ENCODE assay signal across 10 cellular contexts in genomic region chr6:54846243-54846856, GRCh38. TPM values are rescaled to one million over a fixed set of nuclear protein-coding genes. Genes with fewer than 3 reads are reported as not detected.
DNase-seq lines count a peak whose midpoint lies in the region; ATAC-seq, FAIRE-seq and TF ChIP-seq lines count a peak whose summit lies in the region.
"Had no signal": no experiment of that assay in that cellular context is flagged by ENCODE, and none has a peak within 500 bp of the region (broad histone marks: within the 10 kb centered on the region; RNA-seq: fewer than 3 reads in every experiment).

TSS of gene FAM83B (plus strand) at chr6:54846771. CDS start at chr6:54870247, 23,476 bp downstream.

- peak within 1 kb of the TSS; percentile 87 for H3K4me3 Mint-ChIP-seq in astrocyte (ENCODE audit: unreplicated experiment)

- peak within 1 kb of the TSS; percentile 78 for H3K27ac Mint-ChIP-seq in astrocyte (ENCODE audit: unreplicated experiment)

- 3 to 12% methylated on average over 50 of the region's 50 CpGs for WGBS in sigmoid colon, 2 donors

- H3K4me1 ChIP-seq in HCT116 (ENCODE audit: control insufficient read depth in 1 of 2, insufficient read depth in 2 of 2, low read length in 2 of 2): peaks cover 6 to 29% of the 10 kb centered on the region in 2 experiments; a peak in 3 of 4 replicates
- H3K4me1 ChIP-seq in astrocyte (ENCODE audit: insufficient read depth, low read length): no peaks in the 10 kb centered on the region
- no peaks in the 10 kb centered on the region for H3K4me1 ChIP-seq in iPS-18a (ENCODE audit: control insufficient read depth, low read depth, low read length)
- H3K4me1 ChIP-seq in sigmoid colon: peaks cover 0 to 12% (median 5%) of the 10 kb centered on the region in 4 donors

- H2AFZ ChIP-seq in HCT116 (ENCODE audit: low read depth, low read length, poor library complexity, severe bottlenecking) (peak within 1 kb of the TSS; percentile 98), astrocyte (ENCODE audit: low read depth, low read length) (peak within 1 kb of the TSS; percentile 75)

- H3K4me1 Mint-ChIP-seq in astrocyte (ENCODE audit: low read depth, unreplicated experiment): no peaks in the 10 kb centered on the region

- CTCF ChIA-PET in HCT116 (lab: Charles Lee): no interaction called here

- TF ChIP-seq CTCF in HCT116 (IDR thresholded peaks at IDR 0.05 in 2 of 3, conservative IDR thresholded peaks at IDR 0.05 in 1 of 3; ENCODE audit: borderline replicate concordance in 1 of 3, insufficient read depth in 1 of 3, low read depth in 2 of 3, low read length in 2 of 3) (no peak), astrocyte (IDR thresholded peaks at IDR 0.05; ENCODE audit: insufficient read depth, low read depth, low read length) (no peak), sigmoid colon (IDR thresholded peaks at IDR 0.05) (no peak)

- H3K36me3 ChIP-seq in HCT116 (ENCODE audit: control insufficient read depth in 1 of 2, insufficient read depth in 2 of 2, low read length in 2 of 2) (no peaks in the 10 kb centered on the region), astrocyte (ENCODE audit: insufficient read depth, low read length) (no peaks in the 10 kb centered on the region), iPS-18a (ENCODE audit: control insufficient read depth, low read depth, low read length) (no peaks in the 10 kb centered on the region), sigmoid colon (no peaks in the 10 kb centered on the region)

- H3K27me3 ChIP-seq in HCT116 (ENCODE audit: insufficient read depth, low read length) (no peaks in the 10 kb centered on the region), astrocyte (ENCODE audit: insufficient read depth, low read length) (peaks cover 11% of the 10 kb centered on the region), iPS-18a (ENCODE audit: control insufficient read depth, insufficient read depth, low read length) (peaks cover 25% of the 10 kb centered on the region), sigmoid colon (peaks cover 0 to 32% (median 5%) of the 10 kb centered on the region in 3 donors)

- POLR2A ChIA-PET in HCT116 (lab: Charles Lee): no interaction called here

- H3K27ac ChIP-seq in HCT116 (ENCODE audit: low read depth, low read length): peak within 1 kb of the TSS; percentile 79
- no peak within 1 kb of the TSS for H3K27ac ChIP-seq in astrocyte (ENCODE audit: low read depth, low read length)
- H3K27ac ChIP-seq in iPS-18a (ENCODE audit: low read length): no peak within 1 kb of the TSS
- no peak within 1 kb of the TSS for H3K27ac ChIP-seq in sigmoid colon

- DNase-seq in HCT116 (ENCODE audit: low read depth, low spot score) (peak; percentile 61), astrocyte (ENCODE audit: low read depth) (no peak), sigmoid colon (no peak), RKO (ENCODE audit: low spot score) (no peak), NCI-H345 treated with DMSO at 0.1 percent for 48 hours (lab: John Stamatoyannopoulos, UW; ENCODE audit: unreplicated experiment) (no peak), GM12891 (ENCODE audit: insufficient read length, low spot score) (no peak)

- peak; percentile 60 for TF ChIP-seq POLR2A in HCT116 (IDR thresholded peaks at IDR 0.05; ENCODE audit: borderline replicate concordance, extremely low read depth, insufficient read depth, insufficient read length)
- no peak for TF ChIP-seq POLR2A in sigmoid colon (IDR thresholded peaks at IDR 0.05)
- no peak for TF ChIP-seq POLR2A in GM12891 (IDR thresholded peaks at IDR 0.05; ENCODE audit: low read depth, low read length)

- H3K4me2 ChIP-seq in HCT116 (ENCODE audit: low read length) (peak within 1 kb of the TSS; percentile 98), astrocyte (ENCODE audit: low read length) (peak within 1 kb of the TSS; percentile 88)

- ATAC-seq in HCT116: peak; percentile 89
- ATAC-seq in GM21381 (IDR thresholded peaks at IDR 0.05; ENCODE audit: unreplicated experiment): no peak

- peak within 1 kb of the TSS; percentile 77 to 89 for H3K4me3 ChIP-seq in HCT116 (replicated peaks in 1 of 2; ENCODE audit: low read depth in 1 of 2, low read length in 2 of 2)
- H3K4me3 ChIP-seq in astrocyte (ENCODE audit: insufficient read depth, low read depth, low read length): peak within 1 kb of the TSS; percentile 42
- H3K4me3 ChIP-seq in iPS-18a (ENCODE audit: low read length): peak within 1 kb of the TSS; percentile 86
- H3K4me3 ChIP-seq in sigmoid colon: peak within 1 kb of the TSS in 3 of 4 donors; percentile 20 to 38 (median 34)

- peak within 1 kb of the TSS; percentile 84 for H3K9ac ChIP-seq in HCT116 (ENCODE audit: low read length)
- peak within 1 kb of the TSS; percentile 18 for H3K9ac ChIP-seq in astrocyte (ENCODE audit: low read length)
- peak within 1 kb of the TSS; percentile 78 for H3K9ac ChIP-seq in iPS-18a (ENCODE audit: low read length)

- BruUV-seq in HCT116 (replicated peaks; lab: Mats Ljungman, UMichigan): TSS peak; percentile 76

- intact Hi-C loops in HCT116 (cut with micrococcal nuclease): loop anchor here (2.0 to 10.0 kb wide), 3 partner anchors 28 to 132 kb away; no protein-coding TSS in a partner anchor
- intact Hi-C loops in sigmoid colon (cut with DNase I): no loop called here

- peaks cover 14% of the 10 kb centered on the region for H3K27me3 Mint-ChIP-seq in astrocyte (ENCODE audit: low read depth, unreplicated experiment)

- TF ChIP-seq RAD21 in HCT116 (IDR thresholded peaks at IDR 0.05; ENCODE audit: low read depth): 0 out of 2 replicates have a peak, but pooled peaks have one; percentile 8

- no peaks in the 10 kb centered on the region for H3K9me3 ChIP-seq in HCT116 (ENCODE audit: control insufficient read depth in 1 of 2, insufficient read depth in 1 of 2, low read depth in 1 of 2, low read length in 2 of 2)
- no peaks in the 10 kb centered on the region for H3K9me3 ChIP-seq in astrocyte (ENCODE audit: insufficient read depth, low read depth, low read length)
- H3K9me3 ChIP-seq in iPS-18a (ENCODE audit: control insufficient read depth, low read depth, low read length): no peaks in the 10 kb centered on the region
- H3K9me3 ChIP-seq in sigmoid colon: no peaks in the 10 kb centered on the region

- H4K20me1 ChIP-seq in HCT116 (ENCODE audit: insufficient read depth) (no peaks in the 10 kb centered on the region), astrocyte (ENCODE audit: insufficient read depth, low read length) (no peaks in the 10 kb centered on the region)

- no peaks in the 10 kb centered on the region for H3K9me3 Mint-ChIP-seq in astrocyte (ENCODE audit: unreplicated experiment)

- no peak for FAIRE-seq in astrocyte (lab: Jason Lieb, UNC)
- no peak for FAIRE-seq in GM12891 (lab: Jason Lieb, UNC)
- FAIRE-seq: GM18507 had no signal

- RAD21 ChIA-PET in HCT116 (lab: Charles Lee; ENCODE audit: low non-redundant PET in 1 of 2, low total read pairs in 2 of 2, uncharacterized antibody in 2 of 2, unreplicated experiment in 2 of 2): no interaction called here

- H3K79me2 ChIP-seq in HCT116 (ENCODE audit: insufficient read depth, low read length) (peaks cover 43% of the 10 kb centered on the region), astrocyte (ENCODE audit: insufficient read depth, low read length) (no peaks in the 10 kb centered on the region)

- no peaks in the 10 kb centered on the region for H3K36me3 Mint-ChIP-seq in astrocyte (ENCODE audit: low read depth, unreplicated experiment)

- no peaks in the 10 kb centered on the region for H3K9me2 ChIP-seq in HCT116 (ENCODE audit: insufficient read depth)

- TF ChIP-seq EP300 in sigmoid colon (IDR thresholded peaks at IDR 0.05): no peak

TF ChIP-seq in HCT116, 20 proteins besides CTCF, POLR2A, EP300 and RAD21 (continues in another document):
- TF ChIP-seq CBX3 (IDR thresholded peaks at IDR 0.05; ENCODE audit: low read depth) (peak; percentile 30), CEBPB (IDR thresholded peaks at IDR 0.05; ENCODE audit: low read depth) (no peak), SIN3A (IDR thresholded peaks at IDR 0.05; ENCODE audit: low read depth) (0 out of 2 replicates have a peak, but pooled peaks have one; percentile 52), SRF (IDR thresholded peaks at IDR 0.05; ENCODE audit: low read depth) (no peak), ATF3 (IDR thresholded peaks at IDR 0.05) (no peak), POLR2AphosphoS5 (IDR thresholded peaks at IDR 0.05; ENCODE audit: low read depth, low read length) (peak; percentile 61; the same call in 1 of the 2 replicates), ELF1 (IDR thresholded peaks at IDR 0.05; ENCODE audit: borderline replicate concordance, low read depth) (no peak), EZH2phosphoT487 (IDR thresholded peaks at IDR 0.05; ENCODE audit: borderline replicate concordance) (no peak), ZFX (IDR thresholded peaks at IDR 0.05) (peak; percentile 74), SP1 (IDR thresholded peaks at IDR 0.05; ENCODE audit: low read depth) (no peak)

TF ChIP-seq in GM12891, 5 proteins besides CTCF, POLR2A, EP300 and RAD21:
- TF ChIP-seq PAX5 (IDR thresholded peaks at IDR 0.05; ENCODE audit: insufficient read depth, low read length, severe bottlenecking) (no peak), POLR2AphosphoS5 (IDR thresholded peaks at IDR 0.05; ENCODE audit: low read depth, low read length) (no peak), TAF1 (IDR thresholded peaks at IDR 0.05; ENCODE audit: low read depth, low read length) (no peak), SPI1 (IDR thresholded peaks at IDR 0.05; ENCODE audit: low read depth, low read length) (no peak), POU2F2 (IDR thresholded peaks at IDR 0.05; ENCODE audit: low read depth, low read length) (no peak)
TF ChIP-seq in GM12891: peak in this region for 0.

RNA-seq across cellular contexts. Expression of gene FAM83B, which starts in this region (rescaled TPM):
- total RNA-seq in HCT116 (2021; ENCODE audit: unreplicated experiment) (16.9 TPM), astrocyte (0.79 and 1.9 TPM in 2 replicates), sigmoid colon (under 1 TPM in 1 of 4 donors, not detected in 3; under 0.01 TPM)
- 3.2 and 3.6 TPM in 2 replicates for polyA plus RNA-seq in HCT116 (2012)
- 1 to 10 TPM; 3.5 to 5.1 (median 4.8) TPM for polyA plus RNA-seq in sigmoid colon
- polyA plus RNA-seq in GM12891 (2012; ENCODE audit: low read depth, missing spikeins): not detected
- total RNA-seq: LHCN-M2 had no signal

Comparison
In these comparisons a context has a peak if more than half of its experiments do, and no peak if none do; other contexts are left out.
1. H3K4me3 ChIP-seq: peak in every context shown above with its lines; median percentile 86 in iPS-18a; 83 in HCT116; 42 in astrocyte; 34 in sigmoid colon.
2. H3K9ac ChIP-seq: peak in every context shown above with its lines; median percentile 84 in HCT116; 78 in iPS-18a; 18 in astrocyte.